23 cellular contexts compared by ENCODE assay signal in genomic region chr7:107836237-107837144, GRCh38. TPM values are rescaled to one million over a fixed set of nuclear protein-coding genes. Genes with fewer than 3 reads are reported as not detected.
A peak's percentile ranks its signal among the peaks of the same experiment; 100 is the strongest.
DNase-seq lines count a peak whose midpoint lies in the region; ATAC-seq, FAIRE-seq and TF ChIP-seq lines count a peak whose summit lies in the region.
"Had no signal": no experiment of that assay in that cellular context is flagged by ENCODE, and none has a peak within 500 bp of the region (broad histone marks: within the 10 kb centered on the region; RNA-seq: fewer than 3 reads in every experiment).

No MANE protein-coding gene starts in this region.

- POLR2A ChIA-PET in HCT116 (lab: Charles Lee): no interaction called here

- peak overlapping the region; percentile 57 for H2AFZ ChIP-seq in HCT116 (ENCODE audit: low read depth, low read length, poor library complexity, severe bottlenecking)

- H3K9ac ChIP-seq in HCT116 (ENCODE audit: low read length): no peak overlapping the region

- no peaks in the 10 kb centered on the region for H3K9me3 ChIP-seq in HCT116 (ENCODE audit: control insufficient read depth in 1 of 2, insufficient read depth in 1 of 2, low read depth in 1 of 2, low read length in 2 of 2)
- no peaks in the 10 kb centered on the region for H3K9me3 ChIP-seq in pancreas
- H3K9me3 ChIP-seq: Peyer's patch, prostate gland, suprapubic skin had no signal

- BruUV-seq in HCT116 (replicated peaks; lab: Mats Ljungman, UMichigan): no TSS peak

- intact Hi-C loops in HCT116 (cut with micrococcal nuclease): no loop called here
- intact Hi-C loops in pancreas (cut with DNase I): no loop called here

- no peak for TF ChIP-seq CTCF in HCT116 (IDR thresholded peaks at IDR 0.05 in 2 of 3, conservative IDR thresholded peaks at IDR 0.05 in 1 of 3; ENCODE audit: borderline replicate concordance in 1 of 3, insufficient read depth in 1 of 3, low read depth in 2 of 3, low read length in 2 of 3)
- TF ChIP-seq CTCF in foreskin keratinocyte (conservative IDR thresholded peaks at IDR 0.05): no peak
- no peak for TF ChIP-seq CTCF in pancreas (IDR thresholded peaks at IDR 0.05)
- TF ChIP-seq CTCF in D721Med (IDR thresholded peaks at IDR 0.05; ENCODE audit: insufficient read depth, missing control alignments): no peak

- H3K9me2 ChIP-seq in HCT116 (ENCODE audit: insufficient read depth): no peaks in the 10 kb centered on the region

- no peaks in the 10 kb centered on the region for H4K20me1 ChIP-seq in HCT116 (ENCODE audit: insufficient read depth)

- RAD21 ChIA-PET in HCT116 (lab: Charles Lee; ENCODE audit: low non-redundant PET in 1 of 2, low total read pairs in 2 of 2, uncharacterized antibody in 2 of 2, unreplicated experiment in 2 of 2): no interaction called here

- FAIRE-seq in pancreas (lab: Jason Lieb, UNC): no peak
- FAIRE-seq in D721Med (lab: Jason Lieb, UNC): no peak
- FAIRE-seq: GM12878 had no signal

- DNase-seq in HCT116 (ENCODE audit: low read depth, low spot score) (peak; percentile 31), SW480 (ENCODE audit: low spot score) (peak; percentile 39), foreskin keratinocyte (peak; percentile 21 to 66), pancreas (peak in 3 of 6 donors; percentile 16 to 48 (median 35)), D721Med (ENCODE audit: insufficient read length, low spot score) (no peak), NCI-H1417 (lab: John Stamatoyannopoulos, UW) (no peak), anterior cingulate cortex (lab: John Stamatoyannopoulos, UW) (no peak)
- no peak for DNase-seq in stimulated activated CD4-positive, alpha-beta T cell treated with anti-CD3 and anti-CD28 coated beads, Interleukin-2, amount 100 ng/mL, for 48 hours
- DNase-seq: activated CD4-positive, alpha-beta T cell treated with anti-CD3 and anti-CD28 coated beads, Interleukin-2, amount 50 U/mL, for 4 hours; activated naive CD4-positive, alpha-beta T cell treated with anti-CD3 and anti-CD28 coated beads, Interleukin-2, amount 10 ng/mL, durations not matched to agents 7 days and 5 days; GF-D8; HFFc6; natural killer cell; NCI-H146; spleen had no signal

- H3K36me3 ChIP-seq in HCT116 (ENCODE audit: control insufficient read depth in 1 of 2, insufficient read depth in 2 of 2, low read length in 2 of 2) (no peaks in the 10 kb centered on the region), pancreas (no peaks in the 10 kb centered on the region)
- H3K36me3 ChIP-seq: Peyer's patch, prostate gland, spleen, suprapubic skin had no signal

- H3K4me1 ChIP-seq in HCT116 (ENCODE audit: control insufficient read depth in 1 of 2, insufficient read depth in 2 of 2, low read length in 2 of 2): peaks cover 8 to 10% of the 10 kb centered on the region in 2 experiments; a peak in 3 of 4 replicates
- H3K4me1 ChIP-seq in foreskin keratinocyte: peaks cover 8% of the 10 kb centered on the region
- peaks cover 5 to 13% (median 10%) of the 10 kb centered on the region in 3 donors for H3K4me1 ChIP-seq in pancreas
- H3K4me1 ChIP-seq: prostate gland, spleen, suprapubic skin had no signal

- CTCF ChIA-PET in HCT116 (lab: Charles Lee): no interaction called here

- ATAC-seq in HCT116 (peak; percentile 89), foreskin keratinocyte (peak; percentile 83), pancreas (peak; percentile 80 to 91 (median 89))
- ATAC-seq: GM12878 had no signal

- H3K79me2 ChIP-seq in HCT116 (ENCODE audit: insufficient read depth, low read length): no peaks in the 10 kb centered on the region

- no peak for TF ChIP-seq POLR2A in HCT116 (IDR thresholded peaks at IDR 0.05; ENCODE audit: borderline replicate concordance, extremely low read depth, insufficient read depth, insufficient read length)

- H3K4me2 ChIP-seq in HCT116 (ENCODE audit: low read length): peak overlapping the region; percentile 40

- 4 to 6% methylated on average over 10 of the region's 10 CpGs for WGBS in pancreas, 2 donors

- no peak for TF ChIP-seq RAD21 in HCT116 (IDR thresholded peaks at IDR 0.05; ENCODE audit: low read depth)

- H3K27me3 ChIP-seq in HCT116 (ENCODE audit: insufficient read depth, low read length) (no peaks in the 10 kb centered on the region), foreskin keratinocyte (peaks cover 19% of the 10 kb centered on the region), pancreas (no peaks in the 10 kb centered on the region)
- H3K27me3 ChIP-seq: Peyer's patch, suprapubic skin had no signal

- H3K27ac ChIP-seq in HCT116 (ENCODE audit: low read depth, low read length) (no peak overlapping the region), foreskin keratinocyte (no peak overlapping the region), pancreas (no peak overlapping the region)
- H3K27ac ChIP-seq: Peyer's patch, prostate gland, spleen, suprapubic skin, VCaP had no signal

- H3K4me3 ChIP-seq in HCT116 (replicated peaks in 1 of 2; ENCODE audit: low read depth in 1 of 2, low read length in 2 of 2) (no peak overlapping the region), pancreas (no peak overlapping the region)
- H3K4me3 ChIP-seq: GM12878, Peyer's patch, prostate gland, spleen, suprapubic skin had no signal

TF ChIP-seq in HCT116, 20 proteins besides CTCF, POLR2A, EP300 and RAD21 (continues in another document):
- TF ChIP-seq EZH2phosphoT487 (IDR thresholded peaks at IDR 0.05; ENCODE audit: borderline replicate concordance) (no peak), TCF7L2 (IDR thresholded peaks at IDR 0.05; ENCODE audit: borderline replicate concordance, extremely low read depth, insufficient read depth, insufficient read length) (peak; percentile 67), EGR1 (IDR thresholded peaks at IDR 0.05; ENCODE audit: low read depth) (no peak), EZH2 (IDR thresholded peaks at IDR 0.05) (no peak), SRF (IDR thresholded peaks at IDR 0.05; ENCODE audit: low read depth) (no peak), POLR2AphosphoS5 (IDR thresholded peaks at IDR 0.05; ENCODE audit: low read depth, low read length) (no peak), ELF1 (IDR thresholded peaks at IDR 0.05; ENCODE audit: borderline replicate concordance, low read depth) (no peak), CEBPB (IDR thresholded peaks at IDR 0.05; ENCODE audit: low read depth) (no peak), MAX (IDR thresholded peaks at IDR 0.05) (0 out of 2 replicates have a peak, but pooled peaks have one; percentile 24), ZBTB33 (IDR thresholded peaks at IDR 0.05; ENCODE audit: extremely low read depth, insufficient replicate concordance, low read length) (no peak), JUND (IDR thresholded peaks at IDR 0.05) (peak; percentile 62), SP1 (IDR thresholded peaks at IDR 0.05; ENCODE audit: low read depth) (0 out of 2 replicates have a peak, but pooled peaks have one; percentile 29), YY1 (IDR thresholded peaks at IDR 0.05; ENCODE audit: extremely low read depth, insufficient replicate concordance, low read depth, low read length) (no peak), CBX3 (IDR thresholded peaks at IDR 0.05; ENCODE audit: low read depth) (peak; percentile 18; the same call in 1 of the 2 replicates), ZNF274 (IDR thresholded peaks at IDR 0.05; ENCODE audit: low read depth, low read length) (no peak), SIN3A (IDR thresholded peaks at IDR 0.05; ENCODE audit: low read depth) (no peak), FOSL1 (IDR thresholded peaks at IDR 0.05; ENCODE audit: low read depth) (peak; percentile 67)
- TF ChIP-seq, protein P1, sequence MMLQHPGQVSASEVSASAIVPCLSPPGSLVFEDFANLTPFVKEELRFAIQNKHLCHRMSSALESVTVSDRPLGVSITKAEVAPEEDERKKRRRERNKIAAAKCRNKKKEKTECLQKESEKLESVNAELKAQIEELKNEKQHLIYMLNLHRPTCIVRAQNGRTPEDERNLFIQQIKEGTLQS (IDR thresholded peaks at IDR 0.05): no peak

RNA-seq across cellular contexts. Expression of gene SLC26A3, which starts 33.5 kb away (rescaled TPM):
- total RNA-seq in HCT116 (2021; ENCODE audit: unreplicated experiment) (0.54 TPM), foreskin keratinocyte (not detected in 2 replicates), pancreas (1 to 10 TPM in 1 of 6 donors, under 1 TPM in 1, not detected in 4; 0.23 to 1.1 TPM)
- polyA plus RNA-seq in HCT116 (2012): not detected in 2 replicates
- polyA plus RNA-seq in foreskin keratinocyte (not detected in 2 replicates), pancreas (under 1 TPM in 1 of 2 donors, not detected in 1; 0.34 TPM)
- total RNA-seq: epithelial cell of proximal tubule, glomerular endothelial cell, HFFc6, HT1080, natural killer cell had no signal
- polyA plus RNA-seq: GM12878 had no signal

RNA-seq across cellular contexts. Expression of gene DLD, which starts 54.5 kb away (rescaled TPM):
- 104 TPM for total RNA-seq in HCT116 (2021; ENCODE audit: unreplicated experiment)
- polyA plus RNA-seq in HCT116 (2012): 52.6 and 69.5 TPM in 2 replicates
- 69.8 and 75.2 TPM in 2 replicates for total RNA-seq in foreskin keratinocyte
- 34.9 and 46.2 TPM in 2 replicates for polyA plus RNA-seq in foreskin keratinocyte
- total RNA-seq in pancreas: 10 to 100 TPM; 23.6 to 43.0 (median 36.0) TPM
- polyA plus RNA-seq in pancreas: 10 to 100 TPM in 1 of 2 donors, 1 to 10 TPM in 1; 8.2 to 32.9 TPM

Comparison
In these comparisons a context has a peak if more than half of its experiments do, and no peak if none do; other contexts are left out.
1. DNase-seq: peak in HCT116 (single experiment), SW480 (single experiment) and foreskin keratinocyte (2 of 2); none in D721Med (single experiment), stimulated activated CD4-positive, alpha-beta T cell treated with anti-CD3 and anti-CD28 coated beads, Interleukin-2, amount 100 ng/mL, for 48 hours (0 of 2), NCI-H1417 (0 of 3) and anterior cingulate cortex (0 of 58).
2. Peak in every context shown above with its lines, with median percentiles within 50 percentile points of each other: ATAC-seq.